In the genomic region with DNA sequence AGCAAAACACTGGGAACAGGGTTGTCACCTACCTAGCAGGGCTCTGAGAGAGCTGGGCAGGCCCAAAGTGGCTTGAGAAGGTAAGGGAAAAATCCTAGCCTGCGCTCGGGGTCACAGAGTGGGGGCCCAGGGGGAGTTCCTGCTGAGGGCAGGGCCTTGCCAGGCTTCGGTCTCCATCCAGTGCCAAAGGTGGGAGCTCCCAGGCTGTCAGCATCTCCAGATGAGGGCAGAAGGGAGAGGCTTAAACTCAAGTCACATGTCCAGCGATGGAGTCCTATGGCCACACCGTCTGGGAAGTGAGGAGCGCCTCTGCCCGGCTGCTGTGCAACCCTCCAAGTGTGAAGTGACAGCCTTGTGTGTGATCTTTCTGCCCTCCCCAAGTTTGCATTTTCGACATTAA, we compare ENCODE assay signal across 1 cellular context.
TF ChIP-seq lines count a peak whose summit lies in the region.

No MANE protein-coding gene starts in this region.

TF ChIP-seq in WTC11, 78 proteins besides CTCF, POLR2A, EP300 and RAD21:
- peak; percentile 59 for TF ChIP-seq USF1 (CRISPR knock-in tag; IDR thresholded peaks at IDR 0.05)
- TF ChIP-seq, protein P1, sequence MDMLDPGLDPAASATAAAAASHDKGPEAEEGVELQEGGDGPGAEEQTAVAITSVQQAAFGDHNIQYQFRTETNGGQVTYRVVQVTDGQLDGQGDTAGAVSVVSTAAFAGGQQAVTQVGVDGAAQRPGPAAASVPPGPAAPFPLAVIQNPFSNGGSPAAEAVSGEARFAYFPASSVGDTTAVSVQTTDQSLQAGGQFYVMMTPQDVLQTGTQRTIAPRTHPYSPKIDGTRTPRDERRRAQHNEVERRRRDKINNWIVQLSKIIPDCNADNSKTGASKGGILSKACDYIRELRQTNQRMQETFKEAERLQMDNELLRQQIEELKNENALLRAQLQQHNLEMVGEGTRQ (CRISPR knock-in tag; IDR thresholded peaks at IDR 0.05), result peak; percentile 69
TF ChIP-seq in WTC11: peak in this region for 2; not testable (repeated sequence) for 76.
